Comparison of ENCODE assay signal across 26 cellular contexts in genomic region chr20:2535711-2536561, GRCh38. TPM values are rescaled to one million over a fixed set of nuclear protein-coding genes. Genes with fewer than 3 reads are reported as not detected.
"Had no signal": no experiment of that assay in that cellular context is flagged by ENCODE, and none has a peak within 500 bp of the region (broad histone marks: within the 10 kb centered on the region; RNA-seq: fewer than 3 reads in every experiment).

No MANE protein-coding gene starts in this region.

- H3K36me3 ChIP-seq: adrenal gland, esophagus muscularis mucosa, gastroesophageal sphincter, left lung, suprapubic skin had no signal

- ATAC-seq: activated CD8-positive, alpha-beta T cell treated with anti-CD3 and anti-CD28 coated beads, Interleukin-2, amount 10 ng/mL, durations not matched to agents 7 days and 5 days; activated T-cell treated with anti-CD3 and anti-CD28 coated beads, Interleukin-2, amount 50 U/mL, for 4 hours; gastroesophageal sphincter; left lung; psoas muscle; sciatic nerve; stimulated activated naive CD8-positive, alpha-beta T cell treated with anti-CD3 and anti-CD28 coated beads, Interleukin-15, amount 100 ng/mL, for 72 hours had no signal

- H3K4me3 ChIP-seq: adrenal gland, esophagus muscularis mucosa, gastroesophageal sphincter, left lung, psoas muscle, smooth muscle cell, suprapubic skin had no signal

- H3K9me3 ChIP-seq: adrenal gland, esophagus muscularis mucosa, gastroesophageal sphincter, left lung, psoas muscle, suprapubic skin had no signal

- H3K4me1 Mint-ChIP-seq: activated B cell treated with CpG ODN at 0.5 μM for 24 hours; stimulated activated naive CD8-positive, alpha-beta T cell treated with anti-CD3 and anti-CD28 coated beads, Interleukin-15, amount 100 ng/mL, for 72 hours had no signal

- H3K27me3 ChIP-seq: adrenal gland had no signal

- DNase-seq: activated B cell treated with CpG ODN at 0.5 μM for 24 hours; activated CD4-positive, alpha-beta T cell treated with anti-CD3 and anti-CD28 coated beads for 4 hours; activated CD8-positive, alpha-beta T cell treated with anti-CD3 and anti-CD28 coated beads, Interleukin-2, amount 10 ng/mL, durations not matched to agents 7 days and 5 days; activated naive CD4-positive, alpha-beta T cell treated with anti-CD3 and anti-CD28 coated beads, Interleukin-2, amount 50 U/mL, for 16 hours; activated T-cell treated with anti-CD3 and anti-CD28 coated beads, Interleukin-2, amount 50 U/mL, for 4 hours; adrenal gland; cerebellar nuclear complex; cortex of kidney; effector CD4-positive, alpha-beta T cell; left lung; mammary epithelial cell; psoas muscle; stimulated activated CD4-positive, alpha-beta T cell treated with anti-CD3 and anti-CD28 coated beads, Interleukin-4, amount 100 ng/mL, for 1 hour; stimulated activated naive CD8-positive, alpha-beta T cell treated with anti-CD3 and anti-CD28 coated beads, Interleukin-15, amount 100 ng/mL, for 72 hours had no signal

- H3K4me1 ChIP-seq: esophagus muscularis mucosa, gastroesophageal sphincter, left lung, psoas muscle, suprapubic skin had no signal

- H3K36me3 Mint-ChIP-seq: type B pancreatic cell had no signal

- H3K4me2 ChIP-seq: smooth muscle cell had no signal

- H3K9me3 Mint-ChIP-seq: activated B cell treated with CpG ODN at 0.5 μM for 24 hours; activated T-cell treated with anti-CD3 and anti-CD28 coated beads, Interleukin-2, amount 50 U/mL, for 4 hours; neural crest cell; stimulated activated naive CD8-positive, alpha-beta T cell treated with anti-CD3 and anti-CD28 coated beads, Interleukin-15, amount 100 ng/mL, for 72 hours; type B pancreatic cell had no signal

- H3K27ac ChIP-seq: adrenal gland, esophagus muscularis mucosa, gastroesophageal sphincter, left lung, psoas muscle, suprapubic skin had no signal

- H3K4me3 Mint-ChIP-seq: activated B cell treated with CpG ODN at 0.5 μM for 24 hours; activated CD8-positive, alpha-beta T cell treated with anti-CD3 and anti-CD28 coated beads, Interleukin-2, amount 10 ng/mL, durations not matched to agents 7 days and 5 days; activated T-cell treated with anti-CD3 and anti-CD28 coated beads, Interleukin-2, amount 50 U/mL, for 4 hours; neural crest cell; stimulated activated naive CD8-positive, alpha-beta T cell treated with anti-CD3 and anti-CD28 coated beads, Interleukin-15, amount 100 ng/mL, for 72 hours; type B pancreatic cell had no signal

- H3K27ac Mint-ChIP-seq: activated B cell treated with CpG ODN at 0.5 μM for 24 hours; activated CD8-positive, alpha-beta T cell treated with anti-CD3 and anti-CD28 coated beads, Interleukin-2, amount 10 ng/mL, durations not matched to agents 7 days and 5 days; type B pancreatic cell had no signal

RNA-seq across cellular contexts. Expression of gene TMC2, which starts 0.4 kb away (rescaled TPM):
- total RNA-seq: activated B cell treated with CpG ODN at 0.5 μM for 24 hours; activated CD8-positive, alpha-beta T cell treated with anti-CD3 and anti-CD28 coated beads, Interleukin-2, amount 10 ng/mL, durations not matched to agents 7 days and 5 days; activated T-cell treated with anti-CD3 and anti-CD28 coated beads, Interleukin-2, amount 50 U/mL, for 4 hours; bronchial epithelial cell; endothelial cell of umbilical vein; mammary epithelial cell; mononuclear cell; neural crest cell; osteocyte; smooth muscle cell; suprapubic skin had no signal
- polyA plus RNA-seq: endothelial cell of umbilical vein, keratinocyte, mammary epithelial cell, smooth muscle cell had no signal
